In the genomic region with DNA sequence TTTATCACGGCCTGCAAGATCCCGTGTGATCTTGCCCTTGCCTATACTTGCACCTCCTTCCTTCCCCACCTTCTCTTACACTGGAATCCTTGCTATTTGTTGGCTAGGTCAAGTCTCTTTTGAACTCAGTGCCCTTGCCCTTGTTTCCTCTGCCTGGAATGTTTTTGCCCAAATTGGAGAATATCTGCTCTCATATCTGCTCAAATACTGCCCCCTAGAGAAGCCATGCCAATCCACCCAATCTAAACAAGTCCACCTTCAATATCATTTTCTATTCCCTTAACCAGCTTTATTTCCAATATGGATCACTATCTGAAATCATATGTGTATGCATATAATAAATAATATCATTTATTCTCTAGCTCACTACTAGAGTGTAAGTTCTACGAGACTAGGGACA, we compare ENCODE assay signal across 20 cellular contexts.
DNase-seq lines count a peak whose midpoint lies in the region; ATAC-seq and TF ChIP-seq lines count a peak whose summit lies in the region.
"Had no signal": no experiment of that assay in that cellular context is flagged by ENCODE, and none has a peak within 500 bp of the region (broad histone marks: within the 10 kb centered on the region; RNA-seq: fewer than 3 reads in every experiment).

No MANE protein-coding gene starts in this region.

- intact Hi-C loops in MCF 10A (cut with micrococcal nuclease) (no loop called here), breast epithelium (cut with DNase I; ENCODE audit: low total_unique reads) (loop anchor here (5.0 kb wide), 1 partner anchor 271 kb away; no protein-coding TSS in a partner anchor)

- DNase-seq in MCF 10A (ENCODE audit: unreplicated experiment) (peak; percentile 2), breast epithelium (ENCODE audit: low spot score in 2 of 2) (no peak), NCI-H69 (lab: John Stamatoyannopoulos, UW) (peak; percentile 25), chondrocyte (ENCODE audit: low spot score) (no peak), renal cortical epithelial cell (ENCODE audit: low read depth) (peak; percentile 7), DMS 273 treated with DMSO at 0.1 percent for 48 hours (lab: John Stamatoyannopoulos, UW) (no peak), HFFc6 (no peak)
- DNase-seq: activated CD8-positive, alpha-beta T cell treated with anti-CD3 and anti-CD28 coated beads for 36 hours; activated T-cell treated with anti-CD3 and anti-CD28 coated beads, Interleukin-2, amount 50 U/mL, for 24 hours; glutamatergic neuron; left ventricle myocardium inferior; NCI-H1417; NCI-H524 treated with DMSO at 0.1 percent for 48 hours; SW 1271; upper lobe of left lung had no signal

- H3K36me3 Mint-ChIP-seq in MCF 10A (ENCODE audit: insufficient read depth, unreplicated experiment), result no peaks in the 10 kb centered on the region
- H3K36me3 Mint-ChIP-seq in chondrocyte (ENCODE audit: low read depth), result no peaks in the 10 kb centered on the region
- peaks cover 4% of the 10 kb centered on the region; the same call in 1 of the 2 replicates for H3K36me3 Mint-ChIP-seq in HFFc6 (ENCODE audit: low read depth)

- H3K4me3 ChIP-seq in breast epithelium, result no peak overlapping the region
- H3K4me3 ChIP-seq: left ventricle myocardium inferior, upper lobe of left lung had no signal

- H3K4me3 Mint-ChIP-seq in MCF 10A (ENCODE audit: unreplicated experiment), result no peak overlapping the region
- no peak overlapping the region for H3K4me3 Mint-ChIP-seq in chondrocyte (ENCODE audit: unreplicated experiment)
- no peak overlapping the region for H3K4me3 Mint-ChIP-seq in HFFc6
- H3K4me3 Mint-ChIP-seq: activated CD8-positive, alpha-beta T cell treated with anti-CD3 and anti-CD28 coated beads for 36 hours; activated T-cell treated with anti-CD3 and anti-CD28 coated beads, Interleukin-2, amount 50 U/mL, for 24 hours; B cell; neural crest cell had no signal

- BruUV-seq in MCF 10A (replicated peaks; lab: Mats Ljungman, UMichigan), result no TSS peak

- H3K4me1 Mint-ChIP-seq in MCF 10A (ENCODE audit: insufficient read depth, unreplicated experiment) (no peaks in the 10 kb centered on the region), chondrocyte (ENCODE audit: low read depth) (no peaks in the 10 kb centered on the region), HFFc6 (ENCODE audit: low read depth) (no peaks in the 10 kb centered on the region)
- H3K4me1 Mint-ChIP-seq: B cell had no signal

- H3K9me3 Mint-ChIP-seq in MCF 10A (ENCODE audit: unreplicated experiment), result peaks cover 7% of the 10 kb centered on the region
- H3K9me3 Mint-ChIP-seq in chondrocyte (ENCODE audit: low read depth), result peaks cover 6% of the 10 kb centered on the region
- H3K9me3 Mint-ChIP-seq in HFFc6, result peaks cover 12% of the 10 kb centered on the region
- H3K9me3 Mint-ChIP-seq: activated T-cell treated with anti-CD3 and anti-CD28 coated beads, Interleukin-2, amount 50 U/mL, for 24 hours had no signal

- H3K4me1 ChIP-seq in breast epithelium, result no peaks in the 10 kb centered on the region
- H3K4me1 ChIP-seq: Caco-2, left ventricle myocardium inferior, upper lobe of left lung had no signal

- ATAC-seq in HG03342 (IDR thresholded peaks at IDR 0.05; ENCODE audit: unreplicated experiment), result no peak
- ATAC-seq: activated CD8-positive, alpha-beta T cell treated with anti-CD3 and anti-CD28 coated beads for 36 hours had no signal

- no peaks in the 10 kb centered on the region for H3K36me3 ChIP-seq in breast epithelium
- H3K36me3 ChIP-seq: left ventricle myocardium inferior, upper lobe of left lung had no signal

- no peak for TF ChIP-seq POLR2A in breast epithelium (IDR thresholded peaks at IDR 0.05)

- H3K9me3 ChIP-seq in breast epithelium, result no peaks in the 10 kb centered on the region
- H3K9me3 ChIP-seq: Caco-2, left ventricle myocardium inferior, upper lobe of left lung had no signal

- POLR2A ChIA-PET in MCF 10A (lab: Yijun Ruan, JAX), result no interaction called here

- H3K27me3 ChIP-seq in breast epithelium, result peaks cover 0 to 11% of the 10 kb centered on the region in 2 donors
- H3K27me3 ChIP-seq: upper lobe of left lung had no signal

- peaks cover 31% of the 10 kb centered on the region for H3K27me3 Mint-ChIP-seq in MCF 10A (ENCODE audit: insufficient read depth, unreplicated experiment)
- no peaks in the 10 kb centered on the region for H3K27me3 Mint-ChIP-seq in chondrocyte (ENCODE audit: low read depth)
- H3K27me3 Mint-ChIP-seq in HFFc6 (ENCODE audit: insufficient read depth), result no peaks in the 10 kb centered on the region; the same call in 1 of the 2 replicates
- H3K27me3 Mint-ChIP-seq: activated CD8-positive, alpha-beta T cell treated with anti-CD3 and anti-CD28 coated beads for 36 hours; activated T-cell treated with anti-CD3 and anti-CD28 coated beads, Interleukin-2, amount 50 U/mL, for 24 hours; B cell; progenitor cell of endocrine pancreas had no signal

- TF ChIP-seq CTCF in MCF 10A (IDR thresholded peaks at IDR 0.05; ENCODE audit: unreplicated experiment), result no peak
- no peak for TF ChIP-seq CTCF in breast epithelium (IDR thresholded peaks at IDR 0.05)
- peak; percentile 59 for TF ChIP-seq CTCF in chondrocyte (IDR thresholded peaks at IDR 0.05)
- TF ChIP-seq CTCF in HFFc6 (IDR thresholded peaks at IDR 0.05), result no peak

- H3K27ac Mint-ChIP-seq in MCF 10A (ENCODE audit: low read depth, unreplicated experiment) (no peak overlapping the region), chondrocyte (ENCODE audit: unreplicated experiment) (no peak overlapping the region), HFFc6 (no peak overlapping the region)
- H3K27ac Mint-ChIP-seq: activated CD8-positive, alpha-beta T cell treated with anti-CD3 and anti-CD28 coated beads for 36 hours; activated T-cell treated with anti-CD3 and anti-CD28 coated beads, Interleukin-2, amount 50 U/mL, for 24 hours; B cell had no signal

- CTCF ChIA-PET in MCF 10A (lab: Yijun Ruan, JAX), result no interaction called here

- H3K27ac ChIP-seq in breast epithelium, result no peak overlapping the region
- H3K27ac ChIP-seq: left ventricle myocardium inferior, upper lobe of left lung had no signal

Comparison
In these comparisons a context has a peak if more than half of its experiments do, and no peak if none do; other contexts are left out.
1. DNase-seq: peak in MCF 10A (single experiment), NCI-H69 (single experiment) and renal cortical epithelial cell (single experiment); none in breast epithelium (0 of 2), chondrocyte (single experiment), DMS 273 treated with DMSO at 0.1 percent for 48 hours (single experiment) and HFFc6 (single experiment).